33 cellular contexts compared by ENCODE assay signal in genomic region chr6:6634735-6635075, GRCh38. TPM values are rescaled to one million over a fixed set of nuclear protein-coding genes. Genes with fewer than 3 reads are reported as not detected.
"Had no signal": no experiment of that assay in that cellular context is flagged by ENCODE, and none has a peak within 500 bp of the region (broad histone marks: within the 10 kb centered on the region; RNA-seq: fewer than 3 reads in every experiment).

No MANE protein-coding gene starts in this region.

- DNase-seq: activated CD4-positive, alpha-beta T cell treated with anti-CD3 and anti-CD28 coated beads for 4 hours; activated CD4-positive, alpha-beta T cell treated with anti-CD3 and anti-CD28 coated beads, Interleukin-2, amount 50 U/mL, for 4 hours; activated gamma-delta T cell treated with Interleukin-2 at 50 U/mL for 16 hours; activated T-cell treated with anti-CD3 and anti-CD28 coated beads, Interleukin-2, amount 50 U/mL, for 4 hours; adrenal gland; aorta; body of pancreas; cortex of kidney; effector memory CD8-positive, alpha-beta T cell; foreskin fibroblast; head of caudate nucleus; hippocampal formation; left cardiac atrium; mammary epithelial cell; midbrain; occipital lobe; psoas muscle; stimulated activated CD4-positive, alpha-beta T cell treated with anti-CD3 and anti-CD28 coated beads, Interleukin-1b, Interleukin-23, amount 100 ng/mL, for 48 hours; stimulated activated CD4-positive, alpha-beta T cell treated with anti-CD3 and anti-CD28 coated beads, Interleukin-4, amount 100 ng/mL, for 4 hours; stimulated activated CD8-positive, alpha-beta memory T cell treated with anti-CD3 and anti-CD28 coated beads, Interleukin-4, amount 100 ng/mL, for 48 hours; stimulated activated naive B cell treated with anti-CD40 and anti-IgM and Interleukin-4, amounts not matched to agents 10 μg/mL and 1 μg/mL and 100 μg/mL, for 72 hours; stomach; T-cell; thyroid gland; upper lobe of left lung had no signal

- H3K27me3 Mint-ChIP-seq: effector memory CD8-positive, alpha-beta T cell; naive thymus-derived CD4-positive, alpha-beta T cell; stimulated activated naive B cell treated with anti-CD40 and anti-IgM and Interleukin-4, amounts not matched to agents 10 μg/mL and 1 μg/mL and 100 μg/mL, for 72 hours; T-cell had no signal

- H3K36me3 Mint-ChIP-seq: neural progenitor cell, T-cell had no signal

- H3K4me3 Mint-ChIP-seq: activated T-cell treated with anti-CD3 and anti-CD28 coated beads, Interleukin-2, amount 50 U/mL, for 4 hours; activated T-helper 17 cell treated with anti-CD3 and anti-CD28 coated beads, Interleukin-2, amount 50 U/mL, for 72 hours; neural progenitor cell; stimulated activated naive B cell treated with anti-CD40 and anti-IgM and Interleukin-4, amounts not matched to agents 10 μg/mL and 1 μg/mL and 100 μg/mL, for 72 hours had no signal

- ATAC-seq: activated naive CD4-positive, alpha-beta T cell treated with anti-CD3 and anti-CD28 coated beads, Interleukin-2, amount 50 U/mL, for 72 hours; activated T-cell treated with anti-CD3 and anti-CD28 coated beads, Interleukin-2, amount 50 U/mL, for 4 hours; activated T-helper 17 cell treated with anti-CD3 and anti-CD28 coated beads, Interleukin-2, amount 50 U/mL, for 72 hours; body of pancreas; effector memory CD8-positive, alpha-beta T cell; esophagus mucosa; left cardiac atrium; naive thymus-derived CD4-positive, alpha-beta T cell; psoas muscle; stimulated activated naive B cell treated with anti-CD40 and anti-IgM and Interleukin-4, amounts not matched to agents 10 μg/mL and 1 μg/mL and 100 μg/mL, for 72 hours had no signal

- H3K9me3 Mint-ChIP-seq: activated T-cell treated with anti-CD3 and anti-CD28 coated beads, Interleukin-2, amount 50 U/mL, for 4 hours; activated T-helper 17 cell treated with anti-CD3 and anti-CD28 coated beads, Interleukin-2, amount 50 U/mL, for 72 hours; effector memory CD8-positive, alpha-beta T cell; neural progenitor cell; stimulated activated naive B cell treated with anti-CD40 and anti-IgM and Interleukin-4, amounts not matched to agents 10 μg/mL and 1 μg/mL and 100 μg/mL, for 72 hours; T-cell had no signal

- H3K27ac Mint-ChIP-seq: activated T-helper 17 cell treated with anti-CD3 and anti-CD28 coated beads, Interleukin-2, amount 50 U/mL, for 72 hours; effector memory CD8-positive, alpha-beta T cell; neural progenitor cell; stimulated activated naive B cell treated with anti-CD40 and anti-IgM and Interleukin-4, amounts not matched to agents 10 μg/mL and 1 μg/mL and 100 μg/mL, for 72 hours; T-cell had no signal

RNA-seq across cellular contexts. Expression of gene LY86, which starts 46.2 kb away (rescaled TPM):
- total RNA-seq: activated T-helper 17 cell treated with anti-CD3 and anti-CD28 coated beads, Interleukin-2, amount 50 U/mL, for 72 hours; cardiac muscle cell; chondrocyte; mammary epithelial cell; smooth muscle cell had no signal
